21 cellular contexts compared by ENCODE assay signal in the genomic region with DNA sequence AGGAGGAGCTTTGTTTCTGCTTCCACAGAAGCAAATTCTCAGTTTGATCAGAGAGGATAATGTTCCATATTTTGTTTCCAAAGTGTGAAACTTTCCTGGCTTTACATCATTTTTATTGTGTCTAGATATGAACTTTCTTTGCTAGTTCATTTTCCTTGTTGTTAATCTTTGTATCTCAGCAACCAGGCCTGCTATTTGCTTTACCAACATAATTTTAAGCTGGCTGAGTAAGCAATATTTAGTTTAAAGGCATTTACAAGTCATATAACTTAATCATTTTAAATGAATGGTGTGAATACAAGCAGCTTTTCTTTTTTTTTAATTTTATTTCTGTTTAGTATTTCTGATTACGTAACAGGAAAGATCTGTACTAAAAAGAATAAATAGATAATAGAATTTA. TPM values are rescaled to one million over a fixed set of nuclear protein-coding genes. Genes with fewer than 3 reads are reported as not detected.
DNase-seq lines count a peak whose midpoint lies in the region; ATAC-seq, FAIRE-seq and TF ChIP-seq lines count a peak whose summit lies in the region.
"Had no signal": no experiment of that assay in that cellular context is flagged by ENCODE, and none has a peak within 500 bp of the region (broad histone marks: within the 10 kb centered on the region; RNA-seq: fewer than 3 reads in every experiment).

No MANE protein-coding gene starts in this region.

- H2BK120ac ChIP-seq in IMR-90 (ENCODE audit: low read depth, low read length) = no peak overlapping the region

- POLR2A ChIA-PET in CD8-positive, alpha-beta T cell (lab: Charles Lee) = interaction anchor here (1.1 kb wide), 1 partner anchor 15 kb away, joined by 5 read pairs; a partner anchor contains a TSS
- POLR2A ChIA-PET in IMR-90 (lab: Charles Lee; ENCODE audit: unreplicated experiment) = interaction anchor here (0.6 kb wide), 1 partner anchor 9 kb away, joined by 3 read pairs; no protein-coding TSS in a partner anchor
- POLR2A ChIA-PET in K562 (lab: Yijun Ruan, JAX) = interaction anchor here (0.9 to 1.5 kb wide), 4 partner anchors 8 to 15 kb away, joined by 3 to 6 read pairs (median 4); a partner anchor contains a TSS
- POLR2A ChIA-PET in activated CD4-positive, alpha-beta T cell treated with anti-CD3 and anti-CD28 coated beads for 36 hours (lab: Charles Lee) = interaction anchor here (0.6 kb wide), 1 partner anchor 214 kb away, joined by 3 read pairs; no protein-coding TSS in a partner anchor

- H3K27ac ChIP-seq in CD8-positive, alpha-beta T cell (ENCODE audit: low read depth, low read length) = no peak overlapping the region
- no peak overlapping the region for H3K27ac ChIP-seq in IMR-90 (ENCODE audit: insufficient read depth, low read length)
- H3K27ac ChIP-seq in K562 (ENCODE audit: extremely low read depth, low read depth, low read length) = no peak overlapping the region
- H3K27ac ChIP-seq: BLaER1, GM23248 had no signal

- in situ Hi-C loops in IMR-90 (cut with MboI; ENCODE audit: low sequenced_read_pairs) (no loop called here), K562 (cut with MboI) (no loop called here)

- no peak overlapping the region for H4K5ac ChIP-seq in IMR-90 (ENCODE audit: low read depth, low read length)

- H3K79me1 ChIP-seq in IMR-90 (ENCODE audit: low read depth in 1 of 2, low read length in 2 of 2) = no peaks in the 10 kb centered on the region

- no peak overlapping the region for H3K4me2 ChIP-seq in IMR-90 (ENCODE audit: low read depth, low read length)
- H3K4me2 ChIP-seq in K562 (ENCODE audit: insufficient read depth, low read length) = no peak overlapping the region
- H3K4me2 ChIP-seq: BLaER1 had no signal

- ATAC-seq in CD8-positive, alpha-beta T cell = no peak
- ATAC-seq in IMR-90 (ENCODE audit: low read depth) = no peak
- ATAC-seq in K562 = no peak
- ATAC-seq in left colon = peak; percentile 81
- ATAC-seq in activated T-cell treated with anti-CD3 and anti-CD28 coated beads, Interleukin-2, amount 50 U/mL, for 4 hours = no peak
- ATAC-seq in activated CD4-positive, alpha-beta T cell treated with anti-CD3 and anti-CD28 coated beads for 36 hours = no peak
- ATAC-seq: GM12878, HepG2 had no signal

- H3K4me1 Mint-ChIP-seq in CD8-positive, alpha-beta T cell (ENCODE audit: low read depth) = peaks cover 60% of the 10 kb centered on the region
- peaks cover 25% of the 10 kb centered on the region for H3K4me1 Mint-ChIP-seq in activated T-cell treated with anti-CD3 and anti-CD28 coated beads, Interleukin-2, amount 50 U/mL, for 4 hours (ENCODE audit: low read depth)
- H3K4me1 Mint-ChIP-seq in activated CD4-positive, alpha-beta T cell treated with anti-CD3 and anti-CD28 coated beads for 36 hours = peaks cover 32% of the 10 kb centered on the region

- no peak overlapping the region for H3K23ac ChIP-seq in IMR-90 (ENCODE audit: low read depth, low read length)

- H2BK20ac ChIP-seq in IMR-90 (ENCODE audit: low read depth, low read length) = no peak overlapping the region

- no peak overlapping the region for H3K4me3 Mint-ChIP-seq in CD8-positive, alpha-beta T cell
- no peak overlapping the region for H3K4me3 Mint-ChIP-seq in activated T-cell treated with anti-CD3 and anti-CD28 coated beads, Interleukin-2, amount 50 U/mL, for 4 hours
- H3K4me3 Mint-ChIP-seq in activated CD4-positive, alpha-beta T cell treated with anti-CD3 and anti-CD28 coated beads for 36 hours = no peak overlapping the region
- H3K4me3 Mint-ChIP-seq: CD8-positive, alpha-beta memory T cell; HFFc6 had no signal

- H3K4ac ChIP-seq in IMR-90 (ENCODE audit: low read depth, low read length) = no peak overlapping the region

- H4K20me1 ChIP-seq in IMR-90 (ENCODE audit: insufficient read depth, low read length) (no peaks in the 10 kb centered on the region), K562 (replicated peaks; ENCODE audit: control insufficient read depth, insufficient read depth, low read length) (no peaks in the 10 kb centered on the region)
- H4K20me1 ChIP-seq: BLaER1 had no signal

- no peaks in the 10 kb centered on the region for H3K9me3 ChIP-seq in CD8-positive, alpha-beta T cell (ENCODE audit: low read length)
- no peaks in the 10 kb centered on the region for H3K9me3 ChIP-seq in IMR-90 (ENCODE audit: control insufficient read depth, insufficient read depth, low read length)
- no peaks in the 10 kb centered on the region for H3K9me3 ChIP-seq in K562 (replicated peaks; ENCODE audit: control insufficient read depth, insufficient read depth, low read depth, low read length)

- no peaks in the 10 kb centered on the region for H3K27me3 Mint-ChIP-seq in CD8-positive, alpha-beta T cell (ENCODE audit: low read depth)
- no peaks in the 10 kb centered on the region for H3K27me3 Mint-ChIP-seq in activated T-cell treated with anti-CD3 and anti-CD28 coated beads, Interleukin-2, amount 50 U/mL, for 4 hours (ENCODE audit: low read depth)
- no peaks in the 10 kb centered on the region for H3K27me3 Mint-ChIP-seq in activated CD4-positive, alpha-beta T cell treated with anti-CD3 and anti-CD28 coated beads for 36 hours
- H3K27me3 Mint-ChIP-seq: CD8-positive, alpha-beta memory T cell had no signal

- H3K9ac ChIP-seq in IMR-90 (ENCODE audit: low read depth, low read length) (no peak overlapping the region), K562 (ENCODE audit: insufficient read depth in 1 of 2, low read depth in 2 of 2, low read length in 2 of 2) (no peak overlapping the region)
- H3K9ac ChIP-seq: BLaER1, GM23248 had no signal

- H3K9me1 ChIP-seq in IMR-90 (ENCODE audit: insufficient read depth, low read length) = peaks cover 2% of the 10 kb centered on the region
- H3K9me1 ChIP-seq in K562 (ENCODE audit: control insufficient read depth, insufficient read depth, low read length) = no peaks in the 10 kb centered on the region

- H3K27ac Mint-ChIP-seq in CD8-positive, alpha-beta T cell = peak overlapping the region; percentile 32
- H3K27ac Mint-ChIP-seq in activated CD4-positive, alpha-beta T cell treated with anti-CD3 and anti-CD28 coated beads for 36 hours = no peak overlapping the region
- H3K27ac Mint-ChIP-seq: HFFc6 had no signal

- no peak overlapping the region for H2AK5ac ChIP-seq in IMR-90 (ENCODE audit: low read depth, low read length)

- peaks cover 7% of the 10 kb centered on the region for H3K36me3 ChIP-seq in CD8-positive, alpha-beta T cell (ENCODE audit: insufficient read depth, low read length)
- H3K36me3 ChIP-seq in IMR-90 (ENCODE audit: control insufficient read depth, insufficient read depth, low read length) (no peaks in the 10 kb centered on the region; the same call in 1 of the 2 replicates), K562 (ENCODE audit: control insufficient read depth, insufficient read depth, low read length) (peaks cover 22% of the 10 kb centered on the region; the same call in 2 of the 3 replicates)

- BruUV-seq in IMR-90 (replicated peaks; lab: Mats Ljungman, UMichigan) (no TSS peak), K562 (replicated peaks; lab: Mats Ljungman, UMichigan) (no TSS peak)

- TF ChIP-seq RAD21 in IMR-90 (IDR thresholded peaks at IDR 0.05; ENCODE audit: low read length) (no peak), K562 (CRISPR knock-in tag; conservative IDR thresholded peaks at IDR 0.05 in 1 of 2, IDR thresholded peaks at IDR 0.05 in 1 of 2) (no peak)

- peaks cover 26% of the 10 kb centered on the region for H3K4me1 ChIP-seq in CD8-positive, alpha-beta T cell (ENCODE audit: insufficient read depth, low read length)
- peaks cover 3% of the 10 kb centered on the region for H3K4me1 ChIP-seq in IMR-90 (ENCODE audit: control insufficient read depth, insufficient read depth, low read length)
- no peaks in the 10 kb centered on the region; a peak in 2 of 5 replicates for H3K4me1 ChIP-seq in K562 (replicated peaks in 1 of 2; ENCODE audit: control insufficient read depth in 2 of 2, insufficient read depth in 2 of 2, low read length in 2 of 2)
- H3K4me1 ChIP-seq: BLaER1 had no signal

- no peak for DNase-seq in CD8-positive, alpha-beta T cell
- DNase-seq in IMR-90 = no peak
- DNase-seq in K562 (ENCODE audit: extremely low read depth in 1 of 4, low spot score in 3 of 4) = no peak
- DNase-seq in left colon = no peak
- DNase-seq in activated T-cell treated with anti-CD3 and anti-CD28 coated beads, Interleukin-2, amount 50 U/mL, for 4 hours = no peak
- no peak for DNase-seq in foreskin fibroblast
- DNase-seq in cerebellar nuclear complex (lab: John Stamatoyannopoulos, UW) = no peak
- DNase-seq in activated CD4-positive, alpha-beta T cell treated with anti-CD3 and anti-CD28 coated beads for 36 hours = no peak
- DNase-seq: 8988T; CD8-positive, alpha-beta memory T cell; COR-L47; DMS 273 treated with DMSO at 0.1 percent for 48 hours; DMS53; DND-41; EL; GM23248; HCEC 1CT; HFFc6 had no signal

- H3K36me3 Mint-ChIP-seq in CD8-positive, alpha-beta T cell = peaks cover 66% of the 10 kb centered on the region
- H3K36me3 Mint-ChIP-seq in activated T-cell treated with anti-CD3 and anti-CD28 coated beads, Interleukin-2, amount 50 U/mL, for 4 hours (ENCODE audit: insufficient read depth) = peaks cover 5% of the 10 kb centered on the region
- peaks cover 14% of the 10 kb centered on the region for H3K36me3 Mint-ChIP-seq in activated CD4-positive, alpha-beta T cell treated with anti-CD3 and anti-CD28 coated beads for 36 hours (ENCODE audit: low read depth)

- WGBS in IMR-90 (ENCODE audit: extremely low coverage in 2 of 2, insufficient read length in 1 of 2), 2 experiments = no CpG with 5 or more reads among the region's 1 CpG
- 100% methylated on average over 1 of the region's 1 CpG for WGBS in K562 (ENCODE audit: insufficient coverage, low coverage, missing lambda C conversion rate)

- no peak overlapping the region for H3K18ac ChIP-seq in IMR-90 (ENCODE audit: low read depth, low read length)

- dilution Hi-C loops in IMR-90 (cut with HindIII; ENCODE audit: low sequenced_read_pairs, unreplicated experiment) = no loop called here

- H4K91ac ChIP-seq in IMR-90 (ENCODE audit: insufficient read depth, low read depth, low read length) = no peak overlapping the region

- H4K8ac ChIP-seq in IMR-90 (ENCODE audit: low read depth in 2 of 2, low read length in 2 of 2) = no peak overlapping the region

- no peak overlapping the region for H3K4me3 ChIP-seq in CD8-positive, alpha-beta T cell (ENCODE audit: low read depth, low read length)
- H3K4me3 ChIP-seq in IMR-90 (ENCODE audit: insufficient read depth, low read depth, low read length) (no peak overlapping the region), K562 (no peak overlapping the region), foreskin fibroblast (ENCODE audit: low read depth in 1 of 2, low read length in 2 of 2) (no peak overlapping the region)
- H3K4me3 ChIP-seq: BLaER1, GM12878, GM23248 had no signal

- H2AK9ac ChIP-seq in IMR-90 (replicated peaks; ENCODE audit: low read depth, low read length, poor library complexity) = no peak overlapping the region

- H3K9me3 Mint-ChIP-seq in CD8-positive, alpha-beta T cell = no peaks in the 10 kb centered on the region
- no peaks in the 10 kb centered on the region for H3K9me3 Mint-ChIP-seq in activated T-cell treated with anti-CD3 and anti-CD28 coated beads, Interleukin-2, amount 50 U/mL, for 4 hours
- H3K9me3 Mint-ChIP-seq in activated CD4-positive, alpha-beta T cell treated with anti-CD3 and anti-CD28 coated beads for 36 hours (ENCODE audit: low read depth) = no peaks in the 10 kb centered on the region
- H3K9me3 Mint-ChIP-seq: CD8-positive, alpha-beta memory T cell; HFFc6 had no signal

- TF ChIP-seq POLR2A in IMR-90 (IDR thresholded peaks at IDR 0.05; ENCODE audit: low read depth, low read length) = no peak
- TF ChIP-seq POLR2A in K562 (conservative IDR thresholded peaks at IDR 0.05) = no peak

- FAIRE-seq in K562 (lab: Jason Lieb, UNC) = no peak
- FAIRE-seq: GM12878, HepG2 had no signal

- TF ChIP-seq EP300 in K562 (IDR thresholded peaks at IDR 0.05; ENCODE audit: low read length) = no peak

- no peak overlapping the region for H3K14ac ChIP-seq in IMR-90 (replicated peaks; ENCODE audit: low read depth, low read length)

- no peak for TF ChIP-seq CTCF in CD8-positive, alpha-beta T cell (IDR thresholded peaks at IDR 0.05)
- TF ChIP-seq CTCF in IMR-90 (conservative IDR thresholded peaks at IDR 0.05; ENCODE audit: low read depth, low read length) (no peak), K562 (IDR thresholded peaks at IDR 0.05 in 2 of 3, conservative IDR thresholded peaks at IDR 0.05 in 1 of 3; ENCODE audit: insufficient read depth in 2 of 3, low read depth in 1 of 3, low read length in 3 of 3) (no peak), foreskin fibroblast (IDR thresholded peaks at IDR 0.05; ENCODE audit: low read depth, low read length) (no peak)

- H3K79me2 ChIP-seq in K562 (ENCODE audit: control insufficient read depth, insufficient read depth, low read length) = no peaks in the 10 kb centered on the region

- intact Hi-C loops in CD8-positive, alpha-beta T cell (cut with DNase I, micrococcal nuclease) = no loop called here
- intact Hi-C loops in IMR-90 (cut with micrococcal nuclease) = no loop called here
- intact Hi-C loops in K562 (cut with micrococcal nuclease) = no loop called here
- intact Hi-C loops in left colon (cut with DNase I, micrococcal nuclease) = no loop called here
- intact Hi-C loops in activated CD4-positive, alpha-beta T cell treated with anti-CD3 and anti-CD28 coated beads for 36 hours (cut with DNase I, micrococcal nuclease) = no loop called here

- H3K27me3 ChIP-seq in CD8-positive, alpha-beta T cell (ENCODE audit: insufficient read depth, low read length) = no peaks in the 10 kb centered on the region
- H3K27me3 ChIP-seq in IMR-90 (ENCODE audit: control insufficient read depth, insufficient read depth, low read length) (no peaks in the 10 kb centered on the region), K562 (ENCODE audit: control insufficient read depth in 2 of 2, insufficient read depth in 2 of 2, low read length in 2 of 2) (no peaks in the 10 kb centered on the region)
- H3K27me3 ChIP-seq: BLaER1 had no signal

- H2BK15ac ChIP-seq in IMR-90 (ENCODE audit: low read depth, low read length) = no peak overlapping the region

- CTCF ChIA-PET in CD8-positive, alpha-beta T cell (lab: Charles Lee) = interaction anchor here (0.7 kb wide), 1 partner anchor 10 kb away, joined by 3 read pairs; no protein-coding TSS in a partner anchor
- CTCF ChIA-PET in IMR-90 (lab: Yijun Ruan, JAX) = interaction anchor here (0.7 kb wide), 1 partner anchor 184 kb away, joined by 6 read pairs; no protein-coding TSS in a partner anchor
- CTCF ChIA-PET in K562 (lab: Yijun Ruan, JAX; ENCODE audit: low intra/inter-chr PET ratio) = no interaction called here
- CTCF ChIA-PET in activated CD4-positive, alpha-beta T cell treated with anti-CD3 and anti-CD28 coated beads for 36 hours (lab: Charles Lee) = interaction anchor here (0.8 to 1.0 kb wide), 2 partner anchors 12 to 41 kb away, joined by 3 to 6 read pairs; no protein-coding TSS in a partner anchor

- H2AFZ ChIP-seq in IMR-90 (replicated peaks; ENCODE audit: low read length, poor library complexity) (no peak overlapping the region), K562 (ENCODE audit: low read depth, low read length) (no peak overlapping the region)
- H2AFZ ChIP-seq: GM23248 had no signal

- H2BK5ac ChIP-seq in IMR-90 (ENCODE audit: low read depth, low read length, poor library complexity, severe bottlenecking) = no peak overlapping the region

- no peak overlapping the region for H3K56ac ChIP-seq in IMR-90 (ENCODE audit: extremely low read depth, insufficient read depth, low read length)

RNA-seq across cellular contexts. Expression of a gene that starts 15.2 kb away (rescaled TPM):
- total RNA-seq in CD8-positive, alpha-beta T cell = 100 to 1,000 TPM; 105 TPM
- total RNA-seq in IMR-90 (2012; rRNA removed) (52.7 and 83.0 TPM in 2 replicates), K562 (2014; rRNA removed) (47.0 and 54.0 TPM in 2 replicates), K562 (2014; rRNA removed; fragmentation: Illumina TruSeq; extraction: Trizol) (67.3 and 81.6 TPM in 2 replicates), K562 (2015; rRNA removed; fragmentation: Illumina TruSeq; extraction: Trizol) (97.3 and 108 TPM in 2 replicates), K562 (2021) (55.6 and 62.0 TPM in 2 replicates), left colon (10 to 100 TPM; 46.6 to 53.6 TPM)
- polyA plus RNA-seq in IMR-90 (2012; rRNA removed) (54.9 and 55.4 TPM in 2 replicates), K562 (2011; rRNA removed) (72.7 and 92.4 TPM in 2 replicates), K562 (2014; fragmentation: Illumina TruSeq; extraction: Trizol) (66.1 and 84.6 TPM in 2 replicates), K562 (2014; fragmentation: Nextera tagmentation; extraction: Ambion mirVana) (10 to 100 TPM; 89.0 to 95.5 TPM), K562 (2014; rRNA removed) (65.8 and 74.1 TPM in 2 replicates)
- polyA plus RNA-seq in IMR-90 (2012; cell fraction: cytosol; rRNA removed) = 12.9 and 14.7 TPM in 2 replicates
- polyA plus RNA-seq in IMR-90 (2012; cell fraction: nucleus; rRNA removed; ENCODE audit: low replicate concordance) = 2.4 and 14.4 TPM in 2 replicates
- total RNA-seq in K562 (2011; cell fraction: chromatin; rRNA removed; ENCODE audit: low replicate concordance) = 43.4 and 81.9 TPM in 2 replicates
- 34.2 and 38.8 TPM in 2 replicates for total RNA-seq in K562 (2011; cell fraction: nucleolus; rRNA removed)
- total RNA-seq in K562 (2011; cell fraction: nucleoplasm; rRNA removed) = 63.2 and 69.8 TPM in 2 replicates
- polyA plus RNA-seq in K562 (2011; cell fraction: cytosol; rRNA removed) = 14.4 and 28.2 TPM in 2 replicates
- polyA plus RNA-seq in K562 (2011; cell fraction: nucleus; rRNA removed) = 12.1 and 24.6 TPM in 2 replicates
- 82.3 and 211 TPM in 2 replicates for polyA plus RNA-seq in K562 (2012)
- polyA minus RNA-seq in K562 (2011; rRNA and poly(A)+ RNA removed) = 115 and 117 TPM in 2 replicates
- 26.1 and 26.2 TPM in 2 replicates for polyA minus RNA-seq in K562 (2011; cell fraction: cytosol; rRNA and poly(A)+ RNA removed)
- polyA minus RNA-seq in K562 (2011; cell fraction: nucleus; rRNA and poly(A)+ RNA removed) = 15.2 and 25.1 TPM in 2 replicates
- total RNA-seq in activated T-cell treated with anti-CD3 and anti-CD28 coated beads, Interleukin-2, amount 50 U/mL, for 4 hours = 10 to 100 TPM; 18.5 to 22.3 (median 19.6) TPM
- 10 to 100 TPM; 45.0 to 59.9 TPM for total RNA-seq in activated CD4-positive, alpha-beta T cell treated with anti-CD3 and anti-CD28 coated beads for 36 hours

RNA-seq across cellular contexts. Expression of a gene that starts 59.9 kb away (rescaled TPM):
- 10 to 100 TPM; 11.2 TPM for total RNA-seq in CD8-positive, alpha-beta T cell
- 3.9 and 4.1 TPM in 2 replicates for total RNA-seq in IMR-90 (2012; rRNA removed)
- 1.5 and 1.7 TPM in 2 replicates for polyA plus RNA-seq in IMR-90 (2012; rRNA removed)
- 0.27 and 0.52 TPM in 2 replicates for polyA plus RNA-seq in IMR-90 (2012; cell fraction: cytosol; rRNA removed)
- polyA plus RNA-seq in IMR-90 (2012; cell fraction: nucleus; rRNA removed; ENCODE audit: low replicate concordance) = 1.6 and 8.6 TPM in 2 replicates
- 39.2 and 56.4 TPM in 2 replicates for total RNA-seq in K562 (2011; cell fraction: chromatin; rRNA removed; ENCODE audit: low replicate concordance)
- total RNA-seq in K562 (2011; cell fraction: nucleolus; rRNA removed) = 30.5 and 32.8 TPM in 2 replicates
- total RNA-seq in K562 (2011; cell fraction: nucleoplasm; rRNA removed) = 52.4 and 80.8 TPM in 2 replicates
- 23.7 and 28.4 TPM in 2 replicates for total RNA-seq in K562 (2014; rRNA removed)
- 39.8 and 45.1 TPM in 2 replicates for total RNA-seq in K562 (2014; rRNA removed; fragmentation: Illumina TruSeq; extraction: Trizol)
- 36.2 and 38.1 TPM in 2 replicates for total RNA-seq in K562 (2015; rRNA removed; fragmentation: Illumina TruSeq; extraction: Trizol)
- 31.5 and 32.4 TPM in 2 replicates for total RNA-seq in K562 (2021)
- 21.5 and 25.1 TPM in 2 replicates for polyA plus RNA-seq in K562 (2011; rRNA removed)
- polyA plus RNA-seq in K562 (2011; cell fraction: cytosol; rRNA removed) = 10.8 and 15.1 TPM in 2 replicates
- polyA plus RNA-seq in K562 (2011; cell fraction: nucleus; rRNA removed) = 19.9 and 26.2 TPM in 2 replicates
- polyA plus RNA-seq in K562 (2012) = 8.6 and 13.8 TPM in 2 replicates
- 30.8 and 33.8 TPM in 2 replicates for polyA plus RNA-seq in K562 (2014; fragmentation: Illumina TruSeq; extraction: Trizol)
- polyA plus RNA-seq in K562 (2014; fragmentation: Nextera tagmentation; extraction: Ambion mirVana) = 1 to 10 TPM; 4.1 to 6.6 TPM
- 13.8 and 17.3 TPM in 2 replicates for polyA plus RNA-seq in K562 (2014; rRNA removed)
- 59.3 and 62.8 TPM in 2 replicates for polyA minus RNA-seq in K562 (2011; rRNA and poly(A)+ RNA removed)
- polyA minus RNA-seq in K562 (2011; cell fraction: cytosol; rRNA and poly(A)+ RNA removed) = 33.5 and 36.6 TPM in 2 replicates
- polyA minus RNA-seq in K562 (2011; cell fraction: nucleus; rRNA and poly(A)+ RNA removed) = 14.7 and 24.0 TPM in 2 replicates
- 10 to 100 TPM; 13.1 to 16.5 TPM for total RNA-seq in left colon
- 1 to 10 TPM; 3.2 to 4.2 (median 3.4) TPM for total RNA-seq in activated T-cell treated with anti-CD3 and anti-CD28 coated beads, Interleukin-2, amount 50 U/mL, for 4 hours
- total RNA-seq in activated CD4-positive, alpha-beta T cell treated with anti-CD3 and anti-CD28 coated beads for 36 hours = under 1 TPM; 0.80 to 0.86 TPM
